8 cellular contexts compared by ENCODE assay signal in the genomic region with DNA sequence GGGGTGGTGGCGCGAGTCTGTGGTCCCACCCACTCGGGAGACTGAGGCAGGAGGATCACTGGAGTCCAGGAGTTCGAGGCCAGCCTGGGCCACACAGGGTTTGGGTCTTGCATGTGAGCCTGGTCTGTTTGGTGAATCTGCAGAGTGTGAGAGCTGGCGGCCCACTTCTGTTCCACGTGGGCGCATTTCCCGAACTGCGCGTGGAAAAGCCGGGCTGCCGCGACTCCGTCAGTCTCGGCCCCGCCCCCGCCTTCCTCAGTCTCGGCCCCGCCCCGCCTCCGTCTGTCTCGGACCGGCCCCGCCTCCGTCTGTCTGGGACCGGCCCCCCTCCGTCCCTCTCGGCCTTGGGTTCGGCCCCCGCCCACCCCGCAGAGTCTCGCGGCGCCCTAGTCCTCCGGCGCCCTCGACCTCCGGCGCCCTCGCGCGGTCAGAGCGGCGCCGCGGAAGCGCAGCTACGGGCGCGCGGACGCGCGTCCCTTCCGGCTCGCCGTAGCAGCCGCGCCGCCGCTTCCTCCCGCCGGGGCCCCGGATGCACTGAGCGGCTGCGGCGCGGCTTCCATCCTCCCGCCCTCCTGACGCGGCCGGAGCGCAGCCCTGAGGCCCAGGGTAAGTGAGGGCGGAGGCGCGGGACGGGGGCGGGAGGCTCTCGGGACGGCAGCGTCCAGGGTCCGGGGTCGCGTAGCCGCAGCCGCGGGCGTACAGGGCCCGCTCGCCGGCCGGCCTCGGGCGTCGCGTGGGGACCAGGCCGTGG. TPM values are rescaled to one million over a fixed set of nuclear protein-coding genes. Genes with fewer than 3 reads are reported as not detected.
DNase-seq lines count a peak whose midpoint lies in the region; ATAC-seq, FAIRE-seq and TF ChIP-seq lines count a peak whose summit lies in the region.

A gene with protein sequence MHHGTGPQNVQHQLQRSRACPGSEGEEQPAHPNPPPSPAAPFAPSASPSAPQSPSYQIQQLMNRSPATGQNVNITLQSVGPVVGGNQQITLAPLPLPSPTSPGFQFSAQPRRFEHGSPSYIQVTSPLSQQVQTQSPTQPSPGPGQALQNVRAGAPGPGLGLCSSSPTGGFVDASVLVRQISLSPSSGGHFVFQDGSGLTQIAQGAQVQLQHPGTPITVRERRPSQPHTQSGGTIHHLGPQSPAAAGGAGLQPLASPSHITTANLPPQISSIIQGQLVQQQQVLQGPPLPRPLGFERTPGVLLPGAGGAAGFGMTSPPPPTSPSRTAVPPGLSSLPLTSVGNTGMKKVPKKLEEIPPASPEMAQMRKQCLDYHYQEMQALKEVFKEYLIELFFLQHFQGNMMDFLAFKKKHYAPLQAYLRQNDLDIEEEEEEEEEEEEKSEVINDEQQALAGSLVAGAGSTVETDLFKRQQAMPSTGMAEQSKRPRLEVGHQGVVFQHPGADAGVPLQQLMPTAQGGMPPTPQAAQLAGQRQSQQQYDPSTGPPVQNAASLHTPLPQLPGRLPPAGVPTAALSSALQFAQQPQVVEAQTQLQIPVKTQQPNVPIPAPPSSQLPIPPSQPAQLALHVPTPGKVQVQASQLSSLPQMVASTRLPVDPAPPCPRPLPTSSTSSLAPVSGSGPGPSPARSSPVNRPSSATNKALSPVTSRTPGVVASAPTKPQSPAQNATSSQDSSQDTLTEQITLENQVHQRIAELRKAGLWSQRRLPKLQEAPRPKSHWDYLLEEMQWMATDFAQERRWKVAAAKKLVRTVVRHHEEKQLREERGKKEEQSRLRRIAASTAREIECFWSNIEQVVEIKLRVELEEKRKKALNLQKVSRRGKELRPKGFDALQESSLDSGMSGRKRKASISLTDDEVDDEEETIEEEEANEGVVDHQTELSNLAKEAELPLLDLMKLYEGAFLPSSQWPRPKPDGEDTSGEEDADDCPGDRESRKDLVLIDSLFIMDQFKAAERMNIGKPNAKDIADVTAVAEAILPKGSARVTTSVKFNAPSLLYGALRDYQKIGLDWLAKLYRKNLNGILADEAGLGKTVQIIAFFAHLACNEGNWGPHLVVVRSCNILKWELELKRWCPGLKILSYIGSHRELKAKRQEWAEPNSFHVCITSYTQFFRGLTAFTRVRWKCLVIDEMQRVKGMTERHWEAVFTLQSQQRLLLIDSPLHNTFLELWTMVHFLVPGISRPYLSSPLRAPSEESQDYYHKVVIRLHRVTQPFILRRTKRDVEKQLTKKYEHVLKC (N-terminal part only) (plus strand): TSS at position 512 of the 751 bp plus-strand sequence. CDS start 10,678 bp downstream, outside the sequence.

- peak within 1 kb of the TSS; percentile 90 for H3K4me3 Mint-ChIP-seq in activated naive CD8-positive, alpha-beta T cell

- H3K36me3 ChIP-seq in pancreas (no peaks in the 10 kb centered on the region), thyroid gland (no peaks in the 10 kb centered on the region)

- ATAC-seq in HG02610 (IDR thresholded peaks at IDR 0.05; ENCODE audit: unreplicated experiment) = peak; percentile 85
- ATAC-seq in pancreas = peak; percentile 95 to 98 (median 98)

- TF ChIP-seq CTCF in GM10266 (IDR thresholded peaks at IDR 0.05; ENCODE audit: control insufficient read depth, insufficient read depth, low read depth, missing control alignments) (peak; percentile 95), pancreas (IDR thresholded peaks at IDR 0.05) (peak; percentile 19 to 53 (median 28)), thyroid gland (IDR thresholded peaks at IDR 0.05) (peak in 4 of 6 experiments; percentile 32 to 72 (median 66))

- DNase-seq in GM10266 (ENCODE audit: extremely low spot score) = peak; percentile 98
- peak; percentile 94 for DNase-seq in NCI-H1105 (lab: John Stamatoyannopoulos, UW)
- peak; percentile 66 for DNase-seq in SKM-1 treated with dmso at 0.1 percent for 144 hours (lab: John Stamatoyannopoulos, UW; ENCODE audit: unreplicated experiment)
- DNase-seq in head of caudate nucleus = peak; percentile 85 to 97 (median 94)
- peak; percentile 93 to 97 (median 96) for DNase-seq in pancreas
- DNase-seq in thyroid gland = peak; percentile 96 to 97

- intact Hi-C loops in head of caudate nucleus (cut with DNase I) (loop anchor here (2.0 to 5.0 kb wide), 2 partner anchors 21 to 112 kb away; a partner anchor contains a TSS), pancreas (cut with DNase I) (no loop called here), thyroid gland (cut with DNase I) (loop anchor here (10.0 kb wide), 1 partner anchor 135 kb away; no protein-coding TSS in a partner anchor)

- H3K36me3 Mint-ChIP-seq in activated naive CD8-positive, alpha-beta T cell = no peaks in the 10 kb centered on the region

- no peaks in the 10 kb centered on the region for H3K27me3 Mint-ChIP-seq in activated naive CD8-positive, alpha-beta T cell

- H3K9me3 ChIP-seq in pancreas (no peaks in the 10 kb centered on the region), thyroid gland (no peaks in the 10 kb centered on the region)

- H3K4me1 ChIP-seq in pancreas (peaks cover 7 to 13% (median 7%) of the 10 kb centered on the region in 3 donors), thyroid gland (peaks cover 10 to 16% of the 10 kb centered on the region in 2 donors)

- 2 to 4% methylated on average over 46 to 97 of the region's 97 CpGs for WGBS in pancreas, 2 donors
- WGBS in thyroid gland, 2 donors = 0 to 11% methylated on average over 1 to 3 of the region's 97 CpGs

- peak in 1 of 2 donors; percentile 59 for TF ChIP-seq POLR2A in thyroid gland (IDR thresholded peaks at IDR 0.05)

- no peaks in the 10 kb centered on the region for H3K9me3 Mint-ChIP-seq in activated naive CD8-positive, alpha-beta T cell (ENCODE audit: low read depth)

- H3K27me3 ChIP-seq in pancreas (no peaks in the 10 kb centered on the region), thyroid gland (no peaks in the 10 kb centered on the region)

- peak within 1 kb of the TSS; percentile 83 for H3K27ac Mint-ChIP-seq in activated naive CD8-positive, alpha-beta T cell

- no peak for FAIRE-seq in pancreas (lab: Jason Lieb, UNC)

- H3K4me3 ChIP-seq in pancreas (peak within 1 kb of the TSS; percentile 90 to 99 (median 97)), thyroid gland (replicated peaks in 1 of 3) (peak within 1 kb of the TSS; percentile 65 to 100 (median 93))

- H3K27ac ChIP-seq in pancreas (peak within 1 kb of the TSS; percentile 33 to 39 (median 36)), thyroid gland (peak within 1 kb of the TSS; percentile 30 to 73 (median 54))

- H3K4me1 Mint-ChIP-seq in activated naive CD8-positive, alpha-beta T cell (ENCODE audit: low read depth) = peaks cover 38% of the 10 kb centered on the region

RNA-seq across cellular contexts. Expression of the gene that starts here (rescaled TPM):
- total RNA-seq in pancreas = 10 to 100 TPM; 16.1 to 24.3 (median 16.7) TPM
- 10 to 100 TPM; 15.9 to 22.8 TPM for polyA plus RNA-seq in pancreas
- total RNA-seq in thyroid gland = 10 to 100 TPM; 22.1 to 51.8 (median 25.4) TPM

Comparison
In these comparisons a context has a peak if more than half of its experiments do, and no peak if none do; other contexts are left out.
1. Peak in every context shown above with its lines: DNase-seq, ATAC-seq, H3K4me3 ChIP-seq and H3K27ac ChIP-seq.
2. CTCF ChIP-seq: peak in every context shown above with its lines; median percentile 95 in GM10266; 66 in thyroid gland; 28 in pancreas.
3. intact Hi-C loops: an anchor here in head of caudate nucleus (2.0 to 5.0 kb wide) and thyroid gland (10.0 kb wide); none called in pancreas.